ENCODE assay signal across 8 cellular contexts in the genomic region with DNA sequence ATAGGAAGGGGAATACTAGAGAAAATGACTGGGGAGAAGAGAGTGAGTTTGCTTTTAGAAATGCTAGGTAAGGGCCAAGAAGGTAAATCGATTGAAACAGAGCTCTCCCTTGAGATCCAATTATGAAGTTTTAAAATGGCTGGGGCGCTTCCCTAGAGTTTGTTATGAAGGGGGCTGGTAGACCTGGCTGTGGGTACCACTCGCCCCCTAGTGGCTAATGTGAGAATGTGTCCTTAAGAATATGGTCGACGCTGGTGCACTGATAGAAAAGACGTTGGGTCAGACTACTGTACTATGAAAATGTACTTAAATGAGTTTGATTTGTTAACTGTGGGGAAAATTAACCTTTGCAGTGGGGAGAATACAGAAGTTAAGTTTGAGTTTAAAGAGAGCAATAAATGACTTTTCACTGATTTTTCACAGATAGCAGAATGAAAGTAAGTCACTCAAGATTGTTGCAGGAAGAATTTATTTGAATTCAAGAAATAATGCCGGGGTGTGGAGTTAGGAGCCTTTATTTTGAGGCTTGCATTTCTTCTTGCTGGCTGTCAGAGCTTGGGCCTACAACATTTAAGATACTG. TPM values are rescaled to one million over a fixed set of nuclear protein-coding genes. Genes with fewer than 3 reads are reported as not detected.
DNase-seq lines count a peak whose midpoint lies in the region; ATAC-seq and TF ChIP-seq lines count a peak whose summit lies in the region.

No MANE protein-coding gene starts in this region.

- H3K9ac ChIP-seq in mammary epithelial cell (ENCODE audit: insufficient read depth, low read length): no peak overlapping the region

- intact Hi-C loops in mammary epithelial cell (cut with micrococcal nuclease): loop anchor here (1.0 to 10.0 kb wide), 8 partner anchors 31 to 327 kb away; a partner anchor contains a TSS

- H3K4me1 ChIP-seq in mammary epithelial cell (ENCODE audit: insufficient read depth, low read length): no peaks in the 10 kb centered on the region

- H3K27ac ChIP-seq in mammary epithelial cell (ENCODE audit: insufficient read depth, low read depth, low read length): peak overlapping the region; percentile 17

- peak overlapping the region; percentile 73 for H2AFZ ChIP-seq in mammary epithelial cell (ENCODE audit: low read depth, low read length)

- BruUV-seq in mammary epithelial cell (replicated peaks; lab: Mats Ljungman, UMichigan): no TSS peak

- H3K79me2 ChIP-seq in mammary epithelial cell (ENCODE audit: insufficient read depth, low read length): no peaks in the 10 kb centered on the region

- no peaks in the 10 kb centered on the region for H4K20me1 ChIP-seq in mammary epithelial cell (ENCODE audit: insufficient read depth, low read length)

- in situ Hi-C loops in mammary epithelial cell (cut with MboI; ENCODE audit: low sequenced_read_pairs in 2 of 2): no loop called here

- no peaks in the 10 kb centered on the region for H3K27me3 ChIP-seq in mammary epithelial cell (ENCODE audit: insufficient read depth, low read length)

- dilution Hi-C loops in mammary epithelial cell (cut with HindIII; ENCODE audit: low sequenced_read_pairs): no loop called here

- 14% methylated on average over 7 of the region's 7 CpGs for WGBS in mammary epithelial cell (ENCODE audit: low coverage, missing lambda C conversion rate)

- H3K9me3 ChIP-seq in mammary epithelial cell (replicated peaks; ENCODE audit: insufficient read depth, low read length): no peaks in the 10 kb centered on the region

- H3K4me3 ChIP-seq in AG09309 (ENCODE audit: control insufficient read depth, low read depth, low read length) (no peak overlapping the region), mammary epithelial cell (replicated peaks in 1 of 3; ENCODE audit: insufficient read depth in 1 of 3, low read depth in 2 of 3, low read length in 3 of 3) (no peak overlapping the region)

- DNase-seq in AG09309 (ENCODE audit: low read depth) (peak; percentile 28), NCI-H1930 (lab: John Stamatoyannopoulos, UW) (peak; percentile 78 to 86), T-helper 22 cell (ENCODE audit: low read depth) (peak; percentile 1), mammary epithelial cell (peak; percentile 58), kidney tubule cell (ENCODE audit: low spot score) (peak; percentile 81)
- DNase-seq in stimulated activated CD4-positive, alpha-beta T cell treated with anti-CD3 and anti-CD28 coated beads, Interleukin-4, amount 100 ng/mL, for 24 hours: peak; percentile 54

- H3K4me2 ChIP-seq in mammary epithelial cell (ENCODE audit: insufficient read depth, low read depth, low read length): peak overlapping the region; percentile 44

- CTCF ChIA-PET in mammary epithelial cell (lab: Charles Lee; ENCODE audit: low non-redundant PET): interaction anchor here (0.6 to 1.0 kb wide), 8 partner anchors 9 to 65 kb away, joined by 3 to 11 read pairs (median 5); a partner anchor contains a TSS

- TF ChIP-seq CTCF in AG09309 (IDR thresholded peaks at IDR 0.05; ENCODE audit: control insufficient read depth, insufficient read depth, low read depth, low read length, missing control alignments) (peak; percentile 89), mammary epithelial cell (conservative IDR thresholded peaks at IDR 0.05 in 1 of 2, IDR thresholded peaks at IDR 0.05 in 1 of 2; ENCODE audit: extremely low read depth in 1 of 2, insufficient read depth in 1 of 2, low read depth in 1 of 2, low read length in 2 of 2) (peak; percentile 85)

- H3K36me3 ChIP-seq in mammary epithelial cell (ENCODE audit: insufficient read depth, low read length): no peaks in the 10 kb centered on the region

- ATAC-seq in GM18858 (IDR thresholded peaks at IDR 0.05; ENCODE audit: unreplicated experiment) (peak; percentile 86), HG03039 (IDR thresholded peaks at IDR 0.05; ENCODE audit: unreplicated experiment) (peak; percentile 93)

RNA-seq across cellular contexts. Expression of a gene that starts 9.2 kb away (rescaled TPM):
- not detected for total RNA-seq in mammary epithelial cell
- polyA plus RNA-seq in mammary epithelial cell: 0.03 TPM
- not detected for polyA minus RNA-seq in mammary epithelial cell

RNA-seq across cellular contexts. Expression of a gene that starts 42.5 kb away (rescaled TPM):
- 10 to 100 TPM; 15.4 to 16.8 TPM for total RNA-seq in mammary epithelial cell
- 6.7 TPM for polyA plus RNA-seq in mammary epithelial cell
- polyA minus RNA-seq in mammary epithelial cell: 6.3 TPM

RNA-seq across cellular contexts. Expression of a gene that starts 45.0 kb away (rescaled TPM):
- 1 to 10 TPM in 1 of 2 donors, under 1 TPM in 1; 0.50 to 5.3 TPM for total RNA-seq in mammary epithelial cell
- 16.4 TPM for polyA plus RNA-seq in mammary epithelial cell
- 21.2 TPM for polyA minus RNA-seq in mammary epithelial cell

Comparison
In these comparisons a context has a peak if more than half of its experiments do, and no peak if none do; other contexts are left out.
1. DNase-seq: peak in every context shown above with its lines; median percentile 82 in NCI-H1930; 81 in kidney tubule cell; 58 in mammary epithelial cell; 54 in stimulated activated CD4-positive, alpha-beta T cell treated with anti-CD3 and anti-CD28 coated beads, Interleukin-4, amount 100 ng/mL, for 24 hours; 28 in AG09309; 1 in T-helper 22 cell.